ENCODE assay signal across 18 cellular contexts in genomic region chr2:164205347-164205746, GRCh38.
DNase-seq lines count a peak whose midpoint lies in the region; ATAC-seq and TF ChIP-seq lines count a peak whose summit lies in the region.
"Had no signal": no experiment of that assay in that cellular context is flagged by ENCODE, and none has a peak within 500 bp of the region (broad histone marks: within the 10 kb centered on the region; RNA-seq: fewer than 3 reads in every experiment).

No MANE protein-coding gene starts in this region.

- H3K27me3 ChIP-seq in KMS-11 (ENCODE audit: insufficient read depth, low read depth) (no peaks in the 10 kb centered on the region), ovary (no peaks in the 10 kb centered on the region)

- intact Hi-C loops in ovary (cut with DNase I), result no loop called here

- no peak for ATAC-seq in GM18511 (IDR thresholded peaks at IDR 0.05; ENCODE audit: unreplicated experiment)
- ATAC-seq: Right ventricle myocardium inferior had no signal

- no peaks in the 10 kb centered on the region for H4K20me1 ChIP-seq in KMS-11 (ENCODE audit: insufficient read depth)

- H2AFZ ChIP-seq in KMS-11 (ENCODE audit: low read depth), result no peak overlapping the region
- H2AFZ ChIP-seq: parathyroid adenoma had no signal

- DNase-seq in AG20443 (ENCODE audit: low spot score) (peak; percentile 22), astrocyte of the hippocampus (ENCODE audit: low read depth, low spot score) (peak; percentile 38), kidney tubule cell (ENCODE audit: low spot score) (peak; percentile 3), NCI-H1048 (lab: John Stamatoyannopoulos, UW) (no peak), ovary (no peak)
- DNase-seq in activated CD4-positive, alpha-beta T cell treated with anti-CD3 and anti-CD28 coated beads, Interleukin-2, amount 50 U/mL, for 4 hours, result no peak
- DNase-seq: amygdala; CD4-positive, alpha-beta T cell; NCI-H1105 treated with DMSO at 0.1 percent for 48 hours; NCI-H510A; stimulated activated CD4-positive, alpha-beta T cell treated with anti-CD3 and anti-CD28 coated beads, Interleukin-2, amount 100 ng/mL, for 48 hours; stimulated activated naive CD4-positive, alpha-beta T cell had no signal

- peak overlapping the region; percentile 65 for H3K4me2 ChIP-seq in KMS-11

- no peak overlapping the region for H3K4me3 ChIP-seq in KMS-11 (IDR thresholded peaks at IDR 0.05; ENCODE audit: insufficient read depth, low read depth, low read length)
- H3K4me3 ChIP-seq in ovary, result no peak overlapping the region

- TF ChIP-seq CTCF in KMS-11 (conservative IDR thresholded peaks at IDR 0.05; ENCODE audit: low read depth, low read length) (no peak), ovary (IDR thresholded peaks at IDR 0.05) (no peak)

- TF ChIP-seq POLR2A in ovary (IDR thresholded peaks at IDR 0.05), result no peak

- no peaks in the 10 kb centered on the region for H3K9me3 ChIP-seq in ovary

- 8 to 23% (median 10%) methylated on average over 1 of the region's 1 CpG for WGBS in ovary, 3 donors

- H3K27ac ChIP-seq in KMS-11 (no peak overlapping the region), ovary (no peak overlapping the region)
- H3K27ac ChIP-seq: HL-60, parathyroid adenoma, VCaP had no signal

- peaks cover 20% of the 10 kb centered on the region for H3K4me1 ChIP-seq in KMS-11 (ENCODE audit: low read depth, poor library complexity, severe bottlenecking)
- H3K4me1 ChIP-seq in ovary (ENCODE audit: insufficient read depth), result no peaks in the 10 kb centered on the region
- H3K4me1 ChIP-seq: parathyroid adenoma had no signal

- H3K36me3 ChIP-seq in KMS-11 (ENCODE audit: insufficient read depth) (no peaks in the 10 kb centered on the region), ovary (no peaks in the 10 kb centered on the region)

- TF ChIP-seq EP300 in ovary (IDR thresholded peaks at IDR 0.05), result no peak

- H3K79me2 ChIP-seq in KMS-11 (ENCODE audit: insufficient read depth, low read depth), result no peaks in the 10 kb centered on the region
- H3K79me2 ChIP-seq: parathyroid adenoma had no signal

- H3K9ac ChIP-seq in KMS-11, result no peak overlapping the region
- H3K9ac ChIP-seq: parathyroid adenoma had no signal

Comparison
In these comparisons a context has a peak if more than half of its experiments do, and no peak if none do; other contexts are left out.
1. DNase-seq: peak in AG20443 (single experiment), astrocyte of the hippocampus (single experiment) and kidney tubule cell (single experiment); none in activated CD4-positive, alpha-beta T cell treated with anti-CD3 and anti-CD28 coated beads, Interleukin-2, amount 50 U/mL, for 4 hours (0 of 2), NCI-H1048 (single experiment) and ovary (0 of 5).